ENCODE assay signal across 1 cellular context in the genomic region with DNA sequence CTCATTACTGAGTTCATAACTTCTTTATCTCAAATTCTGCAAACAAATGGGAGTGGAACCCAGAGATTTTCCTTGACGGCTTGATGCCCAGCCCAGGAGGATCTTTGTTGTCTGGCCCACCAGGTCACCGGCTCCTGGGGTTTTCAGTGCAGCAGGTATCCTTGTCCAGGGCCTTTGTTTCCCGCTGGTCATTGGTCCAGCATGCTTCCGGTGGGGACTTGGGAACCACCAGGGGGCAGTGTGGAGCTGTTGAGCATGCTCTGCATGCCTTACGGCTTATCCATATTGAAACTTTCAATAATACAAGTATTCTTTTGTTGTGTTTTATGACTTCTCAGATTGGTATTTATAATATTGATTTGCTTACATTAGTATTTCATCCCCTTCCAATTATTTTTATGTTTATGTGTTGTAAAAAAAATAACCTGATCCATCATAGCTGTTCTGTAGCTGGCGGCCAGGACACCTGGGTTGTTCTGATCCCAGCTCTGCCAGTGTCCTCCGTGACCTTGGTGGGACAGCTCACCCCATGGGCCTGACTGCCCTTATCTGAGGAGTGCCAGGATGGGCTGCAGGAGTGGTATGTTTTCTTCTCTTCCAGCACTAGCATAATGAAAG.
A peak's percentile ranks its signal among the peaks of the same experiment; 100 is the strongest.
TF ChIP-seq lines count a peak whose summit lies in the region.

No MANE protein-coding gene starts in this region.

TF ChIP-seq in HepG2, 621 proteins besides CTCF, POLR2A, EP300 and RAD21 (continued from another document and continues in another):
- TF ChIP-seq, protein P1, sequence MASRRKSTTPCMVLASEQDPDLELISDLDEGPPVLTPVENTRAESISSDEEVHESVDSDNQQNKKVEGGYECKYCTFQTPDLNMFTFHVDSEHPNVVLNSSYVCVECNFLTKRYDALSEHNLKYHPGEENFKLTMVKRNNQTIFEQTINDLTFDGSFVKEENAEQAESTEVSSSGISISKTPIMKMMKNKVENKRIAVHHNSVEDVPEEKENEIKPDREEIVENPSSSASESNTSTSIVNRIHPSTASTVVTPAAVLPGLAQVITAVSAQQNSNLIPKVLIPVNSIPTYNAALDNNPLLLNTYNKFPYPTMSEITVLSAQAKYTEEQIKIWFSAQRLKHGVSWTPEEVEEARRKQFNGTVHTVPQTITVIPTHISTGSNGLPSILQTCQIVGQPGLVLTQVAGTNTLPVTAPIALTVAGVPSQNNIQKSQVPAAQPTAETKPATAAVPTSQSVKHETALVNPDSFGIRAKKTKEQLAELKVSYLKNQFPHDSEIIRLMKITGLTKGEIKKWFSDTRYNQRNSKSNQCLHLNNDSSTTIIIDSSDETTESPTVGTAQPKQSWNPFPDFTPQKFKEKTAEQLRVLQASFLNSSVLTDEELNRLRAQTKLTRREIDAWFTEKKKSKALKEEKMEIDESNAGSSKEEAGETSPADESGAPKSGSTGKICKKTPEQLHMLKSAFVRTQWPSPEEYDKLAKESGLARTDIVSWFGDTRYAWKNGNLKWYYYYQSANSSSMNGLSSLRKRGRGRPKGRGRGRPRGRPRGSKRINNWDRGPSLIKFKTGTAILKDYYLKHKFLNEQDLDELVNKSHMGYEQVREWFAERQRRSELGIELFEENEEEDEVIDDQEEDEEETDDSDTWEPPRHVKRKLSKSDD (CRISPR knock-in tag; IDR thresholded peaks at IDR 0.05; ENCODE audit: low read depth): no peak
- TF ChIP-seq ELF4 (CRISPR knock-in tag; IDR thresholded peaks at IDR 0.05; ENCODE audit: borderline replicate concordance): no peak
- TF ChIP-seq, protein P2, sequence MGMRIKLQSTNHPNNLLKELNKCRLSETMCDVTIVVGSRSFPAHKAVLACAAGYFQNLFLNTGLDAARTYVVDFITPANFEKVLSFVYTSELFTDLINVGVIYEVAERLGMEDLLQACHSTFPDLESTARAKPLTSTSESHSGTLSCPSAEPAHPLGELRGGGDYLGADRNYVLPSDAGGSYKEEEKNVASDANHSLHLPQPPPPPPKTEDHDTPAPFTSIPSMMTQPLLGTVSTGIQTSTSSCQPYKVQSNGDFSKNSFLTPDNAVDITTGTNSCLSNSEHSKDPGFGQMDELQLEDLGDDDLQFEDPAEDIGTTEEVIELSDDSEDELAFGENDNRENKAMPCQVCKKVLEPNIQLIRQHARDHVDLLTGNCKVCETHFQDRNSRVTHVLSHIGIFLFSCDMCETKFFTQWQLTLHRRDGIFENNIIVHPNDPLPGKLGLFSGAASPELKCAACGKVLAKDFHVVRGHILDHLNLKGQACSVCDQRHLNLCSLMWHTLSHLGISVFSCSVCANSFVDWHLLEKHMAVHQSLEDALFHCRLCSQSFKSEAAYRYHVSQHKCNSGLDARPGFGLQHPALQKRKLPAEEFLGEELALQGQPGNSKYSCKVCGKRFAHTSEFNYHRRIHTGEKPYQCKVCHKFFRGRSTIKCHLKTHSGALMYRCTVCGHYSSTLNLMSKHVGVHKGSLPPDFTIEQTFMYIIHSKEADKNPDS (CRISPR knock-in tag; IDR thresholded peaks at IDR 0.05): no peak
- TF ChIP-seq, protein P3, sequence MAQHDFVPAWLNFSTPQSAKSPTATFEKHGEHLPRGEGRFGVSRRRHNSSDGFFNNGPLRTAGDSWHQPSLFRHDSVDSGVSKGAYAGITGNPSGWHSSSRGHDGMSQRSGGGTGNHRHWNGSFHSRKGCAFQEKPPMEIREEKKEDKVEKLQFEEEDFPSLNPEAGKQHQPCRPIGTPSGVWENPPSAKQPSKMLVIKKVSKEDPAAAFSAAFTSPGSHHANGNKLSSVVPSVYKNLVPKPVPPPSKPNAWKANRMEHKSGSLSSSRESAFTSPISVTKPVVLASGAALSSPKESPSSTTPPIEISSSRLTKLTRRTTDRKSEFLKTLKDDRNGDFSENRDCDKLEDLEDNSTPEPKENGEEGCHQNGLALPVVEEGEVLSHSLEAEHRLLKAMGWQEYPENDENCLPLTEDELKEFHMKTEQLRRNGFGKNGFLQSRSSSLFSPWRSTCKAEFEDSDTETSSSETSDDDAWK (CRISPR knock-in tag; IDR thresholded peaks at IDR 0.05): no peak
- TF ChIP-seq STAG1 (CRISPR knock-in tag; IDR thresholded peaks at IDR 0.05): peak; percentile 81
- TF ChIP-seq, protein P4, sequence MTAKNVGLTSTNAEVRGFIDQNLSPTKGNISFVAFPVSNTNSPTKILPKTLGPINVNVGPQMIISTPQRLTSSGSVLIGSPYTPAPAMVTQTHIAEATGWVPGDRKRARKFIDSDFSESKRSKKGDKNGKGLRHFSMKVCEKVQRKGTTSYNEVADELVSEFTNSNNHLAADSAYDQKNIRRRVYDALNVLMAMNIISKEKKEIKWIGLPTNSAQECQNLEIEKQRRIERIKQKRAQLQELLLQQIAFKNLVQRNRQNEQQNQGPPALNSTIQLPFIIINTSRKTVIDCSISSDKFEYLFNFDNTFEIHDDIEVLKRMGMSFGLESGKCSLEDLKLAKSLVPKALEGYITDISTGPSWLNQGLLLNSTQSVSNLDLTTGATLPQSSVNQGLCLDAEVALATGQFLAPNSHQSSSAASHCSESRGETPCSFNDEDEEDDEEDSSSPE (CRISPR knock-in tag; IDR thresholded peaks at IDR 0.05): no peak
- TF ChIP-seq, protein P5, sequence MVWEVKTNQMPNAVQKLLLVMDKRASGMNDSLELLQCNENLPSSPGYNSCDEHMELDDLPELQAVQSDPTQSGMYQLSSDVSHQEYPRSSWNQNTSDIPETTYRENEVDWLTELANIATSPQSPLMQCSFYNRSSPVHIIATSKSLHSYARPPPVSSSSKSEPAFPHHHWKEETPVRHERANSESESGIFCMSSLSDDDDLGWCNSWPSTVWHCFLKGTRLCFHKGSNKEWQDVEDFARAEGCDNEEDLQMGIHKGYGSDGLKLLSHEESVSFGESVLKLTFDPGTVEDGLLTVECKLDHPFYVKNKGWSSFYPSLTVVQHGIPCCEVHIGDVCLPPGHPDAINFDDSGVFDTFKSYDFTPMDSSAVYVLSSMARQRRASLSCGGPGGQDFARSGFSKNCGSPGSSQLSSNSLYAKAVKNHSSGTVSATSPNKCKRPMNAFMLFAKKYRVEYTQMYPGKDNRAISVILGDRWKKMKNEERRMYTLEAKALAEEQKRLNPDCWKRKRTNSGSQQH (CRISPR knock-in tag; IDR thresholded peaks at IDR 0.05; ENCODE audit: low read depth): no peak
- no peak for TF ChIP-seq ZNF101 (CRISPR knock-in tag; IDR thresholded peaks at IDR 0.05; ENCODE audit: borderline replicate concordance, low read depth)
- TF ChIP-seq MBNL3 (CRISPR knock-in tag; conservative IDR thresholded peaks at IDR 0.05): no peak
- TF ChIP-seq DMAP1 (CRISPR knock-in tag; IDR thresholded peaks at IDR 0.05): no peak
- TF ChIP-seq, protein P6, sequence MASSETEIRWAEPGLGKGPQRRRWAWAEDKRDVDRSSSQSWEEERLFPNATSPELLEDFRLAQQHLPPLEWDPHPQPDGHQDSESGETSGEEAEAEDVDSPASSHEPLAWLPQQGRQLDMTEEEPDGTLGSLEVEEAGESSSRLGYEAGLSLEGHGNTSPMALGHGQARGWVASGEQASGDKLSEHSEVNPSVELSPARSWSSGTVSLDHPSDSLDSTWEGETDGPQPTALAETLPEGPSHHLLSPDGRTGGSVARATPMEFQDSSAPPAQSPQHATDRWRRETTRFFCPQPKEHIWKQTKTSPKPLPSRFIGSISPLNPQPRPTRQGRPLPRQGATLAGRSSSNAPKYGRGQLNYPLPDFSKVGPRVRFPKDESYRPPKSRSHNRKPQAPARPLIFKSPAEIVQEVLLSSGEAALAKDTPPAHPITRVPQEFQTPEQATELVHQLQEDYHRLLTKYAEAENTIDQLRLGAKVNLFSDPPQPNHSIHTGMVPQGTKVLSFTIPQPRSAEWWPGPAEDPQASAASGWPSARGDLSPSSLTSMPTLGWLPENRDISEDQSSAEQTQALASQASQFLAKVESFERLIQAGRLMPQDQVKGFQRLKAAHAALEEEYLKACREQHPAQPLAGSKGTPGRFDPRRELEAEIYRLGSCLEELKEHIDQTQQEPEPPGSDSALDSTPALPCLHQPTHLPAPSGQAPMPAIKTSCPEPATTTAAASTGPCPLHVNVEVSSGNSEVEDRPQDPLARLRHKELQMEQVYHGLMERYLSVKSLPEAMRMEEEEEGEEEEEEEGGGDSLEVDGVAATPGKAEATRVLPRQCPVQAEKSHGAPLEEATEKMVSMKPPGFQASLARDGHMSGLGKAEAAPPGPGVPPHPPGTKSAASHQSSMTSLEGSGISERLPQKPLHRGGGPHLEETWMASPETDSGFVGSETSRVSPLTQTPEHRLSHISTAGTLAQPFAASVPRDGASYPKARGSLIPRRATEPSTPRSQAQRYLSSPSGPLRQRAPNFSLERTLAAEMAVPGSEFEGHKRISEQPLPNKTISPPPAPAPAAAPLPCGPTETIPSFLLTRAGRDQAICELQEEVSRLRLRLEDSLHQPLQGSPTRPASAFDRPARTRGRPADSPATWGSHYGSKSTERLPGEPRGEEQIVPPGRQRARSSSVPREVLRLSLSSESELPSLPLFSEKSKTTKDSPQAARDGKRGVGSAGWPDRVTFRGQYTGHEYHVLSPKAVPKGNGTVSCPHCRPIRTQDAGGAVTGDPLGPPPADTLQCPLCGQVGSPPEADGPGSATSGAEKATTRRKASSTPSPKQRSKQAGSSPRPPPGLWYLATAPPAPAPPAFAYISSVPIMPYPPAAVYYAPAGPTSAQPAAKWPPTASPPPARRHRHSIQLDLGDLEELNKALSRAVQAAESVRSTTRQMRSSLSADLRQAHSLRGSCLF (CRISPR knock-in tag; IDR thresholded peaks at IDR 0.05; ENCODE audit: borderline replicate concordance): no peak
- TF ChIP-seq RORA (CRISPR knock-in tag; IDR thresholded peaks at IDR 0.05): no peak
- TF ChIP-seq BRCA1 (CRISPR knock-in tag; IDR thresholded peaks at IDR 0.05): no peak
- no peak for TF ChIP-seq ZNF616 (CRISPR knock-in tag; IDR thresholded peaks at IDR 0.05; ENCODE audit: low read depth)
- TF ChIP-seq ZNF138 (CRISPR knock-in tag; IDR thresholded peaks at IDR 0.05; ENCODE audit: low read depth): no peak
- TF ChIP-seq HDAC6 (IDR thresholded peaks at IDR 0.05; ENCODE audit: low read depth, low read length): no peak
- no peak for TF ChIP-seq FOXM1 (CRISPR knock-in tag; IDR thresholded peaks at IDR 0.05)
- TF ChIP-seq ZNF234 (CRISPR knock-in tag; conservative IDR thresholded peaks at IDR 0.05): no peak
- no peak for TF ChIP-seq ZNF816 (CRISPR knock-in tag; IDR thresholded peaks at IDR 0.05; ENCODE audit: borderline replicate concordance)
- TF ChIP-seq SRSF1 (optimal IDR thresholded peaks at IDR 0.05; ENCODE audit: low read depth, low read length): no peak
- TF ChIP-seq ZNF552 (CRISPR knock-in tag; IDR thresholded peaks at IDR 0.05; ENCODE audit: borderline replicate concordance): no peak
- TF ChIP-seq CEBPB (IDR thresholded peaks at IDR 0.05; ENCODE audit: borderline replicate concordance, low read depth, low read length): no peak
- no peak for TF ChIP-seq KDM4B (CRISPR knock-in tag; IDR thresholded peaks at IDR 0.05)
- no peak for TF ChIP-seq MYNN (CRISPR knock-in tag; IDR thresholded peaks at IDR 0.05; ENCODE audit: low read depth)
- TF ChIP-seq ZNF235 (CRISPR knock-in tag; IDR thresholded peaks at IDR 0.05; ENCODE audit: borderline replicate concordance): 0 out of 2 replicates have a peak, but pooled peaks have one; percentile 35
- no peak for TF ChIP-seq ZNF205 (CRISPR knock-in tag; IDR thresholded peaks at IDR 0.05)
- TF ChIP-seq ZFYVE20 (CRISPR knock-in tag; IDR thresholded peaks at IDR 0.05; ENCODE audit: borderline replicate concordance, low read depth): no peak
- TF ChIP-seq ZNF652 (CRISPR knock-in tag; IDR thresholded peaks at IDR 0.05; ENCODE audit: borderline replicate concordance, low read depth): no peak
- TF ChIP-seq PCBP1 (IDR thresholded peaks at IDR 0.05; ENCODE audit: borderline replicate concordance, low read depth, low read length): no peak
- no peak for TF ChIP-seq ZNF292 (CRISPR knock-in tag; IDR thresholded peaks at IDR 0.05; ENCODE audit: borderline replicate concordance, low read depth)
- TF ChIP-seq CHD2 (IDR thresholded peaks at IDR 0.05; ENCODE audit: low read depth, low read length): no peak
- 0 out of 2 replicates have a peak, but pooled peaks have one; percentile 13 for TF ChIP-seq ELF3 (CRISPR knock-in tag; IDR thresholded peaks at IDR 0.05)
- peak; percentile 92 for TF ChIP-seq ETV5 (CRISPR knock-in tag; IDR thresholded peaks at IDR 0.05; ENCODE audit: borderline replicate concordance)
- TF ChIP-seq FLYWCH1 (CRISPR knock-in tag; IDR thresholded peaks at IDR 0.05): no peak
- TF ChIP-seq ZNF83 (CRISPR knock-in tag; IDR thresholded peaks at IDR 0.05; ENCODE audit: borderline replicate concordance): no peak
- no peak for TF ChIP-seq RAD51 (IDR thresholded peaks at IDR 0.05; ENCODE audit: borderline replicate concordance)
- TF ChIP-seq, protein P7, sequence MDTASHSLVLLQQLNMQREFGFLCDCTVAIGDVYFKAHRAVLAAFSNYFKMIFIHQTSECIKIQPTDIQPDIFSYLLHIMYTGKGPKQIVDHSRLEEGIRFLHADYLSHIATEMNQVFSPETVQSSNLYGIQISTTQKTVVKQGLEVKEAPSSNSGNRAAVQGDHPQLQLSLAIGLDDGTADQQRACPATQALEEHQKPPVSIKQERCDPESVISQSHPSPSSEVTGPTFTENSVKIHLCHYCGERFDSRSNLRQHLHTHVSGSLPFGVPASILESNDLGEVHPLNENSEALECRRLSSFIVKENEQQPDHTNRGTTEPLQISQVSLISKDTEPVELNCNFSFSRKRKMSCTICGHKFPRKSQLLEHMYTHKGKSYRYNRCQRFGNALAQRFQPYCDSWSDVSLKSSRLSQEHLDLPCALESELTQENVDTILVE (CRISPR knock-in tag; IDR thresholded peaks at IDR 0.05): no peak
- TF ChIP-seq, protein P8, sequence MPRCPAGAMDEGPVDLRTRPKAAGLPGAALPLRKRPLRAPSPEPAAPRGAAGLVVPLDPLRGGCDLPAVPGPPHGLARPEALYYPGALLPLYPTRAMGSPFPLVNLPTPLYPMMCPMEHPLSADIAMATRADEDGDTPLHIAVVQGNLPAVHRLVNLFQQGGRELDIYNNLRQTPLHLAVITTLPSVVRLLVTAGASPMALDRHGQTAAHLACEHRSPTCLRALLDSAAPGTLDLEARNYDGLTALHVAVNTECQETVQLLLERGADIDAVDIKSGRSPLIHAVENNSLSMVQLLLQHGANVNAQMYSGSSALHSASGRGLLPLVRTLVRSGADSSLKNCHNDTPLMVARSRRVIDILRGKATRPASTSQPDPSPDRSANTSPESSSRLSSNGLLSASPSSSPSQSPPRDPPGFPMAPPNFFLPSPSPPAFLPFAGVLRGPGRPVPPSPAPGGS (CRISPR knock-in tag; IDR thresholded peaks at IDR 0.05): no peak
- TF ChIP-seq PTBP1 (IDR thresholded peaks at IDR 0.05; ENCODE audit: low read depth, low read length, poor library complexity, severe bottlenecking): no peak
- no peak for TF ChIP-seq TCF7 (IDR thresholded peaks at IDR 0.05; ENCODE audit: low read depth)
- TF ChIP-seq, protein P9, sequence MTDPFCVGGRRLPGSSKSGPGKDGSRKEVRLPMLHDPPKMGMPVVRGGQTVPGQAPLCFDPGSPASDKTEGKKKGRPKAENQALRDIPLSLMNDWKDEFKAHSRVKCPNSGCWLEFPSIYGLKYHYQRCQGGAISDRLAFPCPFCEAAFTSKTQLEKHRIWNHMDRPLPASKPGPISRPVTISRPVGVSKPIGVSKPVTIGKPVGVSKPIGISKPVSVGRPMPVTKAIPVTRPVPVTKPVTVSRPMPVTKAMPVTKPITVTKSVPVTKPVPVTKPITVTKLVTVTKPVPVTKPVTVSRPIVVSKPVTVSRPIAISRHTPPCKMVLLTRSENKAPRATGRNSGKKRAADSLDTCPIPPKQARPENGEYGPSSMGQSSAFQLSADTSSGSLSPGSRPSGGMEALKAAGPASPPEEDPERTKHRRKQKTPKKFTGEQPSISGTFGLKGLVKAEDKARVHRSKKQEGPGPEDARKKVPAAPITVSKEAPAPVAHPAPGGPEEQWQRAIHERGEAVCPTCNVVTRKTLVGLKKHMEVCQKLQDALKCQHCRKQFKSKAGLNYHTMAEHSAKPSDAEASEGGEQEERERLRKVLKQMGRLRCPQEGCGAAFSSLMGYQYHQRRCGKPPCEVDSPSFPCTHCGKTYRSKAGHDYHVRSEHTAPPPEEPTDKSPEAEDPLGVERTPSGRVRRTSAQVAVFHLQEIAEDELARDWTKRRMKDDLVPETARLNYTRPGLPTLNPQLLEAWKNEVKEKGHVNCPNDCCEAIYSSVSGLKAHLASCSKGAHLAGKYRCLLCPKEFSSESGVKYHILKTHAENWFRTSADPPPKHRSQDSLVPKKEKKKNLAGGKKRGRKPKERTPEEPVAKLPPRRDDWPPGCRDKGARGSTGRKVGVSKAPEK (CRISPR knock-in tag; IDR thresholded peaks at IDR 0.05; ENCODE audit: borderline replicate concordance): no peak
